ENCODE assay signal across 25 cellular contexts in the genomic region with DNA sequence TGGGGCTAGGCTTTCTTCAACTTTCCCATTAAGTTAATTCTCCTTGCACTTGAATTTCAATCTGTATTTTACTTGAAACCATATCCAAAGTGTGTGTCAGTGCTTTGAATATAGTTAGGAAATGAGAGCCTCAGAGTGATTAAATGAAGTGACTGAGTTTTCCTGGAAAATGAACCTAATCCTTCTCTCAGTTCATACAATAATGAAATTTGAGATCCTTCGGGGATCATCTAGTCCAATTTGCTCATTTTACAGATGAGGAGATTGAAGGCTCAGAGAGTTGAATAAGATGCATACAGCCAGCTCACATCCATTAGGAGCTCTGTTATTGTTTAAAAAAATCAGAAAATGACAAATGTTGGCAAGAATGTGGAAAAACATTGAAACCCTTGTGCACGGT.
"Had no signal": no experiment of that assay in that cellular context is flagged by ENCODE, and none has a peak within 500 bp of the region (broad histone marks: within the 10 kb centered on the region; RNA-seq: fewer than 3 reads in every experiment).

No MANE protein-coding gene starts in this region.

- H3K9me3 ChIP-seq: ovary, psoas muscle, right lobe of liver, sigmoid colon, stomach, thoracic aorta, thyroid gland, tibial nerve, upper lobe of left lung, vagina had no signal

- H3K4me3 ChIP-seq: neural progenitor cell, ovary, psoas muscle, right lobe of liver, sigmoid colon, stomach, thoracic aorta, thyroid gland, tibial nerve, upper lobe of left lung, vagina had no signal

- H3K4me2 ChIP-seq: neural progenitor cell had no signal

- DNase-seq: occipital lobe; ovary; posterior cingulate gyrus; psoas muscle; right cardiac atrium; right lobe of liver; sigmoid colon; small intestine; stimulated activated CD4-positive, alpha-beta T cell treated with anti-CD3 and anti-CD28 coated beads, Interleukin-15, amount 100 ng/mL, for 24 hours; stimulated activated CD4-positive, alpha-beta T cell treated with anti-CD3 and anti-CD28 coated beads, Interleukin-2, amount 100 ng/mL, for 24 hours; stimulated activated CD4-positive, alpha-beta T cell treated with anti-CD3 and anti-CD28 coated beads, Interleukin-2, amount 100 ng/mL, for 48 hours; stimulated activated CD4-positive, alpha-beta T cell treated with anti-CD3 and anti-CD28 coated beads, Interleukin-4, amount 100 ng/mL, for 24 hours; stimulated activated naive B cell treated with anti-CD40 and anti-IgM and Interleukin-4, amounts not matched to agents 10 μg/mL and 1 μg/mL and 100 μg/mL, for 72 hours; stimulated activated naive CD4-positive, alpha-beta T cell treated with Interleukin-2 at 50 U/mL for 16 hours; stomach; thyroid gland; trophoblast cell; upper lobe of left lung had no signal

- FAIRE-seq: small intestine, urothelium cell line had no signal

- H3K27ac ChIP-seq: neural progenitor cell, ovary, parathyroid adenoma, psoas muscle, right lobe of liver, sigmoid colon, stomach, thoracic aorta, thyroid gland, tibial nerve, upper lobe of left lung, vagina had no signal

- ATAC-seq: psoas muscle; right cardiac atrium; stimulated activated effector memory CD8-positive, alpha-beta T cell treated with anti-CD3 and anti-CD28 coated beads, Interleukin-12 subunit alpha, Interleukin-12 subunit beta, amount 100 ng/mL, for 72 hours; stimulated activated naive B cell treated with anti-CD40 and anti-IgM and Interleukin-4, amounts not matched to agents 10 μg/mL and 1 μg/mL and 100 μg/mL, for 72 hours had no signal

- H3K4me1 ChIP-seq: neural progenitor cell, parathyroid adenoma, psoas muscle, right lobe of liver, sigmoid colon, thyroid gland, vagina had no signal
